9 cellular contexts compared by ENCODE assay signal in the genomic region with DNA sequence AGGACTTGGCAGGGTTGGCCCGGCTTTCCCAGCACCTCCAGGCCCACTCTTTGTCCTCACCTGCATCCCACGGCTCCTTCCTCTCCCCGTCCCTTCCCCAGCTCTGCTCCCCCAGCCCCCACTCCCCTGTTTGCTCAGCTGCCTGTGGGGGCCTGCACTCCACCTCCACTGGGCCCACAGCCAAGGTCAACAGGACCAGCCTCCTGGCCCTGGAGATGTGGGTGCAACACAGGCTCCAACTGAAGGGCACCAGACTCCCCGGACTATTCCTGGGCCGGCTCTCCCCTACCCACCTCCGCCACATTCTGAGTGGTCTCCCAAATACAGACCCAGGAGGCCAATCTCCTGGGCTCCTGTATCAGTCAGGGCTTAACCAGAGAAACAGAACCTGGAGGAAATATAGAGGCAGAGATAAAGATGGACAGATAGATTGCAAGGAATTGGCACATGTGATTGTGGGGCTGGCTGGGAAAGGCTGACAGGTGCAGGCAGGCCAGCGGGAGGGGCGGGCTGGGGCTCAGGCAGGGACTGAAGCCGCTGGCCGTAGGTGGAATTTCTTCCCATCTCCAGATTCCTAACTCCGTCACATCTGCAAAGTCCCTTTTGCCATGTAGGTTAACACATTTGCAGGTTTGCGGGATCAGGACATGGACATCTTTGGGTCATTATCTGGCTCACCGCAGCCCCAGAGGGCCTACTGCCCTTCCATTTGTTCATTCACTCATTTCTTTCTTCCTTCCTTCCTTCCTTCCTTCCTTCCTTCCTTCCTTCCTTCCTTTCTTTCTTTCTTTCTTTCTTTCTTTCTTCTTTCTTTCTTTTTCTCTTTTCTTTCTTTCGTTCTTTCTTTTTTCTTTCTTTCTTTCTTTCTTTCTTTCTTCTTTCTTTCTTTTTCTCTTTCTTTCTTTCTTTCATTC. TPM values are rescaled to one million over a fixed set of nuclear protein-coding genes. Genes with fewer than 3 reads are reported as not detected.
DNase-seq lines count a peak whose midpoint lies in the region; ATAC-seq and TF ChIP-seq lines count a peak whose summit lies in the region.
"Had no signal": no experiment of that assay in that cellular context is flagged by ENCODE, and none has a peak within 500 bp of the region (broad histone marks: within the 10 kb centered on the region; RNA-seq: fewer than 3 reads in every experiment).

No MANE protein-coding gene starts in this region.

- H3K4me3 ChIP-seq in BLaER1 = no peak overlapping the region
- no peak overlapping the region for H3K4me3 ChIP-seq in HUES6 (ENCODE audit: low read depth, low read length)

- peak overlapping the region; percentile 80 for H3K4me2 ChIP-seq in BLaER1

- H3K36me3 ChIP-seq in BLaER1 (no peaks in the 10 kb centered on the region), HUES6 (ENCODE audit: control insufficient read depth, insufficient read depth, low read length) (no peaks in the 10 kb centered on the region)

- H3K9ac ChIP-seq in BLaER1 (no peak overlapping the region), HUES6 (ENCODE audit: low read length) (no peak overlapping the region)

- H3K27me3 ChIP-seq in BLaER1 (no peaks in the 10 kb centered on the region), HUES6 (ENCODE audit: control insufficient read depth, insufficient read depth, low read length) (no peaks in the 10 kb centered on the region)

- peak; percentile 22; the same call in 2 of the 3 replicates for ATAC-seq in SK-N-SH treated with all-trans-retinoic acid at 6 μM for 48 hours
- no peak for ATAC-seq in HG03460 (IDR thresholded peaks at IDR 0.05; ENCODE audit: unreplicated experiment)

- DNase-seq in myocyte (ENCODE audit: low read depth) (peak; percentile 68), 8988T (no peak), middle frontal gyrus (ENCODE audit: extremely low spot score, low spot score) (no peak)
- no peak for DNase-seq in activated CD8-positive, alpha-beta memory T cell treated with anti-CD3 and anti-CD28 coated beads, Interleukin-2, amount 50 U/mL, for 4 hours
- DNase-seq: NCI-H226 had no signal

- H3K4me1 ChIP-seq in BLaER1 (peaks cover 56% of the 10 kb centered on the region), HUES6 (ENCODE audit: control insufficient read depth, insufficient read depth, low read length) (peaks cover 41% of the 10 kb centered on the region)

- H3K9me3 ChIP-seq in BLaER1 (no peaks in the 10 kb centered on the region), HUES6 (ENCODE audit: control insufficient read depth, insufficient read depth, low read depth, low read length) (no peaks in the 10 kb centered on the region)

- H3K27ac ChIP-seq in BLaER1 (peak overlapping the region; percentile 64), HUES6 (ENCODE audit: low read depth, low read length) (0 out of 2 replicates have a peak overlapping the region, but pooled peaks have one; percentile 29)

- no peaks in the 10 kb centered on the region for H4K20me1 ChIP-seq in BLaER1

TF ChIP-seq in SK-N-SH treated with all-trans-retinoic acid at 6 μM for 48 hours, 23 proteins besides CTCF, POLR2A, EP300 and RAD21:
- no peak for TF ChIP-seq TCF4 (CRISPR knock-in tag; IDR thresholded peaks at IDR 0.05; ENCODE audit: borderline replicate concordance)
- no peak for TF ChIP-seq ZC3H10 (CRISPR knock-in tag; IDR thresholded peaks at IDR 0.05)
- no peak for TF ChIP-seq ISL1 (CRISPR knock-in tag; IDR thresholded peaks at IDR 0.05)
- no peak for TF ChIP-seq BACH2 (CRISPR knock-in tag; IDR thresholded peaks at IDR 0.05; ENCODE audit: borderline replicate concordance)
- no peak for TF ChIP-seq ESRRG (CRISPR knock-in tag; IDR thresholded peaks at IDR 0.05)
- TF ChIP-seq GLIS3 (CRISPR knock-in tag; IDR thresholded peaks at IDR 0.05) = no peak
- TF ChIP-seq PPARA (CRISPR knock-in tag; IDR thresholded peaks at IDR 0.05; ENCODE audit: borderline replicate concordance) = no peak
- TF ChIP-seq, protein P1, sequence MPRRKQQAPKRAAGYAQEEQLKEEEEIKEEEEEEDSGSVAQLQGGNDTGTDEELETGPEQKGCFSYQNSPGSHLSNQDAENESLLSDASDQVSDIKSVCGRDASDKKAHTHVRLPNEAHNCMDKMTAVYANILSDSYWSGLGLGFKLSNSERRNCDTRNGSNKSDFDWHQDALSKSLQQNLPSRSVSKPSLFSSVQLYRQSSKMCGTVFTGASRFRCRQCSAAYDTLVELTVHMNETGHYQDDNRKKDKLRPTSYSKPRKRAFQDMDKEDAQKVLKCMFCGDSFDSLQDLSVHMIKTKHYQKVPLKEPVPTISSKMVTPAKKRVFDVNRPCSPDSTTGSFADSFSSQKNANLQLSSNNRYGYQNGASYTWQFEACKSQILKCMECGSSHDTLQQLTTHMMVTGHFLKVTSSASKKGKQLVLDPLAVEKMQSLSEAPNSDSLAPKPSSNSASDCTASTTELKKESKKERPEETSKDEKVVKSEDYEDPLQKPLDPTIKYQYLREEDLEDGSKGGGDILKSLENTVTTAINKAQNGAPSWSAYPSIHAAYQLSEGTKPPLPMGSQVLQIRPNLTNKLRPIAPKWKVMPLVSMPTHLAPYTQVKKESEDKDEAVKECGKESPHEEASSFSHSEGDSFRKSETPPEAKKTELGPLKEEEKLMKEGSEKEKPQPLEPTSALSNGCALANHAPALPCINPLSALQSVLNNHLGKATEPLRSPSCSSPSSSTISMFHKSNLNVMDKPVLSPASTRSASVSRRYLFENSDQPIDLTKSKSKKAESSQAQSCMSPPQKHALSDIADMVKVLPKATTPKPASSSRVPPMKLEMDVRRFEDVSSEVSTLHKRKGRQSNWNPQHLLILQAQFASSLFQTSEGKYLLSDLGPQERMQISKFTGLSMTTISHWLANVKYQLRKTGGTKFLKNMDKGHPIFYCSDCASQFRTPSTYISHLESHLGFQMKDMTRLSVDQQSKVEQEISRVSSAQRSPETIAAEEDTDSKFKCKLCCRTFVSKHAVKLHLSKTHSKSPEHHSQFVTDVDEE (CRISPR knock-in tag; IDR thresholded peaks at IDR 0.05) = no peak
- no peak for TF ChIP-seq ZNF70 (CRISPR knock-in tag; IDR thresholded peaks at IDR 0.05)
- TF ChIP-seq CSRNP3 (CRISPR knock-in tag; IDR thresholded peaks at IDR 0.05) = no peak

RNA-seq across cellular contexts. Expression of gene MYH9, which starts 45.8 kb away (rescaled TPM):
- total RNA-seq in myocyte = 242 and 315 TPM in 2 replicates
- 878 TPM for polyA plus RNA-seq in myocyte (2012)

RNA-seq across cellular contexts. Expression of gene TXN2, which starts 47.9 kb away (rescaled TPM):
- total RNA-seq in myocyte = 38.7 and 44.6 TPM in 2 replicates
- polyA plus RNA-seq in myocyte (2012) = 97.4 TPM
